In genomic region chr22:19637405-19638281, GRCh38 we compare ENCODE assay signal across 20 cellular contexts.
DNase-seq lines count a peak whose midpoint lies in the region; ATAC-seq, FAIRE-seq and TF ChIP-seq lines count a peak whose summit lies in the region.
"Had no signal": no experiment of that assay in that cellular context is flagged by ENCODE, and none has a peak within 500 bp of the region (broad histone marks: within the 10 kb centered on the region; RNA-seq: fewer than 3 reads in every experiment).

No MANE protein-coding gene starts in this region.

- H3K79me2 ChIP-seq in SK-N-SH (ENCODE audit: insufficient read depth) (no peaks in the 10 kb centered on the region), hepatocyte (no peaks in the 10 kb centered on the region)

- no peak for TF ChIP-seq POLR2A in transverse colon (IDR thresholded peaks at IDR 0.05)

- DNase-seq in SK-N-SH (peak; percentile 20), coronary artery (ENCODE audit: low spot score) (peak; percentile 60), mesenteric fat pad (ENCODE audit: low spot score) (peak; percentile 88), sciatic nerve (ENCODE audit: low spot score) (peak; percentile 37), hepatocyte (ENCODE audit: low spot score) (no peak), transverse colon (no peak), kidney (no peak)
- DNase-seq: CD8-positive, alpha-beta T cell; COR-L47; DMS153; DMS79 treated with DMSO at 0.1 percent for 48 hours; EL; GM23248 had no signal

- TF ChIP-seq EP300 in SK-N-SH (IDR thresholded peaks at IDR 0.05; ENCODE audit: borderline replicate concordance in 1 of 2, low read depth in 1 of 2, low read length in 1 of 2) = no peak
- no peak for TF ChIP-seq EP300 in transverse colon (IDR thresholded peaks at IDR 0.05; ENCODE audit: low read depth)

- 62% methylated on average over 13 of the region's 16 CpGs for WGBS in SK-N-SH (ENCODE audit: low lambda C conversion rate)
- 91% methylated on average over 15 of the region's 16 CpGs for WGBS in hepatocyte (ENCODE audit: low lambda C conversion rate, missing lambda C conversion rate)
- WGBS in transverse colon (ENCODE audit: low coverage in 1 of 2), 2 donors = 80 to 100% methylated on average over 1 to 15 of the region's 16 CpGs

- FAIRE-seq in kidney (lab: Jason Lieb, UNC) = no peak
- FAIRE-seq: D721Med, G401.6, GM12891, HTR-8/SVneo had no signal

- H3K27me3 ChIP-seq in SK-N-SH (ENCODE audit: insufficient read depth) (no peaks in the 10 kb centered on the region; the same call in 1 of the 2 replicates), hepatocyte (no peaks in the 10 kb centered on the region), transverse colon (peaks cover 9% of the 10 kb centered on the region)

- POLR2A ChIA-PET in SK-N-SH (lab: Yijun Ruan, JAX) = no interaction called here

- H3F3A ChIP-seq in SK-N-SH (replicated peaks; ENCODE audit: insufficient read depth) = no peaks in the 10 kb centered on the region

- CTCF ChIA-PET in SK-N-SH (lab: Yijun Ruan, JAX) = interaction anchor here (1.0 to 3.4 kb wide), 2 partner anchors 8 to 9 kb away, joined by 3 to 17 read pairs; no protein-coding TSS in a partner anchor

- H3K4me2 ChIP-seq in SK-N-SH (no peak overlapping the region), hepatocyte (no peak overlapping the region)

- H3K27ac ChIP-seq in SK-N-SH (ENCODE audit: low read depth in 2 of 2, low read length in 1 of 2) = no peak overlapping the region
- no peak overlapping the region for H3K27ac ChIP-seq in coronary artery
- H3K27ac ChIP-seq in hepatocyte = no peak overlapping the region
- H3K27ac ChIP-seq in transverse colon = no peak overlapping the region
- no peak overlapping the region for H3K27ac ChIP-seq in kidney (ENCODE audit: low read depth in 2 of 2, low read length in 2 of 2)
- H3K27ac ChIP-seq: 22Rv1, GM23248 had no signal

- H3K36me3 ChIP-seq in SK-N-SH (replicated peaks in 1 of 2; ENCODE audit: control insufficient read depth in 1 of 2, insufficient read depth in 2 of 2, low read length in 1 of 2) (no peaks in the 10 kb centered on the region), hepatocyte (replicated peaks; ENCODE audit: insufficient read depth, low read depth) (no peaks in the 10 kb centered on the region), transverse colon (no peaks in the 10 kb centered on the region), kidney (ENCODE audit: control insufficient read depth in 1 of 2, insufficient read depth in 2 of 2, low read length in 2 of 2) (no peaks in the 10 kb centered on the region)
- H3K36me3 ChIP-seq: HAP-1 had no signal

- H3K4me3 ChIP-seq in SK-N-SH (ENCODE audit: low read depth in 2 of 2, low read length in 1 of 2) = no peak overlapping the region
- no peak overlapping the region for H3K4me3 ChIP-seq in coronary artery
- no peak overlapping the region for H3K4me3 ChIP-seq in hepatocyte
- no peak overlapping the region for H3K4me3 ChIP-seq in transverse colon
- no peak overlapping the region for H3K4me3 ChIP-seq in kidney (ENCODE audit: low read length in 2 of 2)
- H3K4me3 ChIP-seq: GM23248, HAP-1 had no signal

- ATAC-seq in SK-N-SH treated with all-trans-retinoic acid at 6 μM for 48 hours (no peak), sciatic nerve (no peak)
- ATAC-seq: CD8-positive, alpha-beta T cell had no signal

- H3K4me1 ChIP-seq in SK-N-SH (ENCODE audit: control insufficient read depth in 1 of 2, insufficient read depth in 2 of 2, low read depth in 1 of 2, low read length in 1 of 2) = no peaks in the 10 kb centered on the region
- H3K4me1 ChIP-seq in hepatocyte (ENCODE audit: insufficient read depth) = no peaks in the 10 kb centered on the region
- no peaks in the 10 kb centered on the region for H3K4me1 ChIP-seq in transverse colon
- H3K4me1 ChIP-seq in kidney (ENCODE audit: control insufficient read depth in 1 of 2, insufficient read depth in 1 of 2, low read depth in 1 of 2, low read length in 2 of 2) = no peaks in the 10 kb centered on the region
- H3K4me1 ChIP-seq: HAP-1 had no signal

- no peak for TF ChIP-seq RAD21 in SK-N-SH (IDR thresholded peaks at IDR 0.05; ENCODE audit: low read length)

- H4K20me1 ChIP-seq in SK-N-SH (ENCODE audit: insufficient read depth) (no peaks in the 10 kb centered on the region), hepatocyte (ENCODE audit: insufficient read depth, poor library complexity, severe bottlenecking) (no peaks in the 10 kb centered on the region)

- H3K9me2 ChIP-seq in SK-N-SH (no peaks in the 10 kb centered on the region), hepatocyte (replicated peaks; ENCODE audit: insufficient read depth) (no peaks in the 10 kb centered on the region)

- no peak overlapping the region for H2AFZ ChIP-seq in SK-N-SH (ENCODE audit: low read depth)
- no peak overlapping the region for H2AFZ ChIP-seq in hepatocyte
- H2AFZ ChIP-seq: GM23248 had no signal

- in situ Hi-C loops in transverse colon (cut with MboI; ENCODE audit: low pct_ligation_motif_present in 1 of 4, low pct_unique_long_range_greater_than_20kb in 1 of 4, low sequenced_read_pairs in 3 of 4) = loop anchor here in 3 of 4 donors (25.0 kb wide), 4 partner anchors 425 to 650 kb away; partner anchors contain the start of genes ESS2 (in 1 of the 3), SLC25A1 (in 1 of the 3) and TSSK2 (in 1 of the 3)

- TF ChIP-seq CTCF in SK-N-SH (IDR thresholded peaks at IDR 0.05) (no peak), coronary artery (IDR thresholded peaks at IDR 0.05) (no peak), hepatocyte (IDR thresholded peaks at IDR 0.05; ENCODE audit: poor library complexity) (no peak), transverse colon (IDR thresholded peaks at IDR 0.05) (no peak), kidney (IDR thresholded peaks at IDR 0.05; ENCODE audit: borderline replicate concordance, extremely low read depth, insufficient read depth) (no peak)

- intact Hi-C loops in sciatic nerve (cut with DNase I) = no loop called here
- intact Hi-C loops in transverse colon (cut with DNase I; ENCODE audit: low total_unique reads) = no loop called here
- intact Hi-C loops in kidney (cut with DNase I) = no loop called here

- H3K9ac ChIP-seq in SK-N-SH (no peak overlapping the region), kidney (ENCODE audit: low read length in 2 of 2) (no peak overlapping the region)
- H3K9ac ChIP-seq: GM23248 had no signal

- H3K9me3 ChIP-seq in SK-N-SH = no peaks in the 10 kb centered on the region
- no peaks in the 10 kb centered on the region for H3K9me3 ChIP-seq in hepatocyte (ENCODE audit: low read depth)
- no peaks in the 10 kb centered on the region for H3K9me3 ChIP-seq in transverse colon
- no peaks in the 10 kb centered on the region for H3K9me3 ChIP-seq in kidney (ENCODE audit: control insufficient read depth in 1 of 2, low read length in 2 of 2)
- H3K9me3 ChIP-seq: HAP-1 had no signal

TF ChIP-seq in SK-N-SH, 30 proteins besides CTCF, POLR2A, EP300 and RAD21 (continues in another document):
- TF ChIP-seq RFX5 (IDR thresholded peaks at IDR 0.05; ENCODE audit: low read length) (no peak), FOSL2 (IDR thresholded peaks at IDR 0.05; ENCODE audit: borderline replicate concordance, low read depth) (no peak), YY1 (IDR thresholded peaks at IDR 0.05; ENCODE audit: low read depth) (no peak), NRF1 (IDR thresholded peaks at IDR 0.05; ENCODE audit: low read depth, low read length) (no peak), RCOR1 (IDR thresholded peaks at IDR 0.05; ENCODE audit: low read length) (no peak), MXI1 (IDR thresholded peaks at IDR 0.05; ENCODE audit: low read depth, low read length) (no peak), USF2 (IDR thresholded peaks at IDR 0.05; ENCODE audit: borderline replicate concordance, low read depth, low read length) (no peak)

TF ChIP-seq in SK-N-SH treated with all-trans-retinoic acid at 6 μM for 48 hours, 23 proteins besides CTCF, POLR2A, EP300 and RAD21 (continues in another document):
- no peak for TF ChIP-seq ESRRG (CRISPR knock-in tag; IDR thresholded peaks at IDR 0.05)
- no peak for TF ChIP-seq CSRNP3 (CRISPR knock-in tag; IDR thresholded peaks at IDR 0.05)
- no peak for TF ChIP-seq ZNF565 (CRISPR knock-in tag; conservative IDR thresholded peaks at IDR 0.05; ENCODE audit: low read depth)
- TF ChIP-seq PPARA (CRISPR knock-in tag; IDR thresholded peaks at IDR 0.05; ENCODE audit: borderline replicate concordance) = no peak
- TF ChIP-seq ARNTL (CRISPR knock-in tag; IDR thresholded peaks at IDR 0.05; ENCODE audit: borderline replicate concordance, low read depth) = no peak
- no peak for TF ChIP-seq BACH2 (CRISPR knock-in tag; IDR thresholded peaks at IDR 0.05; ENCODE audit: borderline replicate concordance)
- TF ChIP-seq TSHZ2 (CRISPR knock-in tag; IDR thresholded peaks at IDR 0.05) = no peak

Comparison
In these comparisons a context has a peak if more than half of its experiments do, and no peak if none do; other contexts are left out.
1. DNase-seq: peak in SK-N-SH (single experiment), coronary artery (single experiment), mesenteric fat pad (single experiment) and sciatic nerve (single experiment); none in hepatocyte (single experiment), transverse colon (single experiment) and kidney (single experiment).